18 cellular contexts compared by ENCODE assay signal in genomic region chr5:133708451-133708850, GRCh38.
A peak's percentile ranks its signal among the peaks of the same experiment; 100 is the strongest.
DNase-seq lines count a peak whose midpoint lies in the region; ATAC-seq, FAIRE-seq and TF ChIP-seq lines count a peak whose summit lies in the region.
"Had no signal": no experiment of that assay in that cellular context is flagged by ENCODE, and none has a peak within 500 bp of the region (broad histone marks: within the 10 kb centered on the region; RNA-seq: fewer than 3 reads in every experiment).

No MANE protein-coding gene starts in this region.

- peaks cover 21% of the 10 kb centered on the region for H3K4me1 Mint-ChIP-seq in nephron progenitor cell
- H3K4me1 Mint-ChIP-seq in type B pancreatic cell (ENCODE audit: unreplicated experiment): peaks cover 9% of the 10 kb centered on the region
- no peaks in the 10 kb centered on the region for H3K4me1 Mint-ChIP-seq in activated CD4-positive, alpha-beta memory T cell treated with anti-CD3 and anti-CD28 coated beads, Interleukin-2, amount 10 ng/mL, durations not matched to agents 7 days and 5 days
- H3K4me1 Mint-ChIP-seq: CD4-positive, alpha-beta memory T cell had no signal

- H3K27ac Mint-ChIP-seq in nephron progenitor cell (peak overlapping the region; percentile 48), type B pancreatic cell (no peak overlapping the region)
- no peak overlapping the region for H3K27ac Mint-ChIP-seq in activated CD4-positive, alpha-beta memory T cell treated with anti-CD3 and anti-CD28 coated beads, Interleukin-2, amount 10 ng/mL, durations not matched to agents 7 days and 5 days
- H3K27ac Mint-ChIP-seq: CD4-positive, alpha-beta memory T cell had no signal

- CTCF ChIA-PET in activated CD4-positive, alpha-beta memory T cell treated with anti-CD3 and anti-CD28 coated beads, Interleukin-2, amount 10 ng/mL, durations not matched to agents 7 days and 5 days (lab: Charles Lee): no interaction called here

- intact Hi-C loops in right cardiac atrium (cut with DNase I): no loop called here

- no peaks in the 10 kb centered on the region for H3K9me3 ChIP-seq in right cardiac atrium (ENCODE audit: control insufficient read depth, low read length)

- FAIRE-seq in bronchial epithelial cell (lab: Jason Lieb, UNC): peak; percentile 55
- FAIRE-seq: H1 had no signal

- H3K4me3 Mint-ChIP-seq in nephron progenitor cell (peak overlapping the region; percentile 11), type B pancreatic cell (no peak overlapping the region)
- H3K4me3 Mint-ChIP-seq in activated CD4-positive, alpha-beta memory T cell treated with anti-CD3 and anti-CD28 coated beads, Interleukin-2, amount 10 ng/mL, durations not matched to agents 7 days and 5 days: no peak overlapping the region
- H3K4me3 Mint-ChIP-seq: CD4-positive, alpha-beta memory T cell had no signal

- TF ChIP-seq CTCF in bronchial epithelial cell (IDR thresholded peaks at IDR 0.05; ENCODE audit: insufficient read depth, low read length, severe bottlenecking): no peak
- TF ChIP-seq CTCF in nephron progenitor cell (IDR thresholded peaks at IDR 0.05): no peak
- TF ChIP-seq CTCF in type B pancreatic cell (conservative IDR thresholded peaks at IDR 0.05): no peak

- 69% methylated on average over 2 of the region's 2 CpGs for WGBS in right cardiac atrium

- H3K4me1 ChIP-seq in right cardiac atrium (ENCODE audit: control insufficient read depth, insufficient read depth, low read length): no peaks in the 10 kb centered on the region

- H3K4me3 ChIP-seq in bronchial epithelial cell (ENCODE audit: low read depth, low read length) (no peak overlapping the region), right cardiac atrium (ENCODE audit: low read length) (no peak overlapping the region)

- ATAC-seq in right cardiac atrium: no peak

- POLR2A ChIA-PET in activated CD4-positive, alpha-beta memory T cell treated with anti-CD3 and anti-CD28 coated beads, Interleukin-2, amount 10 ng/mL, durations not matched to agents 7 days and 5 days (lab: Charles Lee): no interaction called here

- H3K9me3 Mint-ChIP-seq in nephron progenitor cell: no peaks in the 10 kb centered on the region
- no peaks in the 10 kb centered on the region for H3K9me3 Mint-ChIP-seq in type B pancreatic cell
- no peaks in the 10 kb centered on the region for H3K9me3 Mint-ChIP-seq in activated CD4-positive, alpha-beta memory T cell treated with anti-CD3 and anti-CD28 coated beads, Interleukin-2, amount 10 ng/mL, durations not matched to agents 7 days and 5 days
- H3K9me3 Mint-ChIP-seq: CD4-positive, alpha-beta memory T cell had no signal

- DNase-seq in NCI-H2171 treated with DMSO at 0.1 percent for 48 hours (lab: John Stamatoyannopoulos, UW) (peak; percentile 63), NCI-H2171 (lab: John Stamatoyannopoulos, UW) (no peak), bronchial epithelial cell (ENCODE audit: low read depth) (no peak), nephron progenitor cell (peak; percentile 12), type B pancreatic cell (ENCODE audit: extremely low spot score, unreplicated experiment) (peak; percentile 29), right cardiac atrium (no peak), COLO829 (ENCODE audit: low spot score) (no peak)
- no peak for DNase-seq in activated CD4-positive, alpha-beta memory T cell treated with anti-CD3 and anti-CD28 coated beads, Interleukin-2, amount 10 ng/mL, durations not matched to agents 7 days and 5 days
- DNase-seq: CD4-positive, alpha-beta memory T cell; DMS79; NCI-H1092 treated with DMSO at 0.1 percent for 48 hours; NCI-H146; NCI-H2081 treated with DMSO at 0.1 percent for 48 hours; NCI-H510A; NCI-H748 treated with DMSO at 0.1 percent for 48 hours; RPMI8226; SHP77 treated with DMSO at 0.1 percent for 48 hours had no signal

- no peak overlapping the region for H3K27ac ChIP-seq in right cardiac atrium (ENCODE audit: low read length)

- H3K27me3 Mint-ChIP-seq in nephron progenitor cell (ENCODE audit: low read depth, poor library complexity): peaks cover 27% of the 10 kb centered on the region
- peaks cover 11% of the 10 kb centered on the region for H3K27me3 Mint-ChIP-seq in type B pancreatic cell
- peaks cover 4% of the 10 kb centered on the region for H3K27me3 Mint-ChIP-seq in activated CD4-positive, alpha-beta memory T cell treated with anti-CD3 and anti-CD28 coated beads, Interleukin-2, amount 10 ng/mL, durations not matched to agents 7 days and 5 days

- no peaks in the 10 kb centered on the region for H3K36me3 Mint-ChIP-seq in nephron progenitor cell (ENCODE audit: low read depth)
- no peaks in the 10 kb centered on the region for H3K36me3 Mint-ChIP-seq in type B pancreatic cell
- no peaks in the 10 kb centered on the region for H3K36me3 Mint-ChIP-seq in activated CD4-positive, alpha-beta memory T cell treated with anti-CD3 and anti-CD28 coated beads, Interleukin-2, amount 10 ng/mL, durations not matched to agents 7 days and 5 days (ENCODE audit: low read depth)
- H3K36me3 Mint-ChIP-seq: CD4-positive, alpha-beta memory T cell had no signal

- H3K27me3 ChIP-seq in bronchial epithelial cell (ENCODE audit: control insufficient read depth, insufficient read depth, low read length): no peaks in the 10 kb centered on the region
- H3K27me3 ChIP-seq in right cardiac atrium (ENCODE audit: control insufficient read depth, insufficient read depth): no peaks in the 10 kb centered on the region

- H3K36me3 ChIP-seq in bronchial epithelial cell (ENCODE audit: control insufficient read depth, insufficient read depth, low read length): no peaks in the 10 kb centered on the region

Comparison
In these comparisons a context has a peak if more than half of its experiments do, and no peak if none do; other contexts are left out.
1. DNase-seq: peak in NCI-H2171 treated with DMSO at 0.1 percent for 48 hours (single experiment), nephron progenitor cell (single experiment) and type B pancreatic cell (single experiment); none in NCI-H2171 (single experiment), bronchial epithelial cell (single experiment), right cardiac atrium (0 of 3), COLO829 (single experiment) and activated CD4-positive, alpha-beta memory T cell treated with anti-CD3 and anti-CD28 coated beads, Interleukin-2, amount 10 ng/mL, durations not matched to agents 7 days and 5 days (single experiment).